In genomic region chr11:44112083-44112865, GRCh38 we compare ENCODE assay signal across 9 cellular contexts. TPM values are rescaled to one million over a fixed set of nuclear protein-coding genes. Genes with fewer than 3 reads are reported as not detected.
DNase-seq lines count a peak whose midpoint lies in the region; ATAC-seq and TF ChIP-seq lines count a peak whose summit lies in the region.
"Had no signal": no experiment of that assay in that cellular context is flagged by ENCODE, and none has a peak within 500 bp of the region (broad histone marks: within the 10 kb centered on the region; RNA-seq: fewer than 3 reads in every experiment).

No MANE protein-coding gene starts in this region.

- H3K9me3 ChIP-seq in mammary epithelial cell (replicated peaks; ENCODE audit: insufficient read depth, low read length), result no peaks in the 10 kb centered on the region
- H3K9me3 ChIP-seq in transverse colon, result no peaks in the 10 kb centered on the region
- H3K9me3 ChIP-seq: BLaER1 had no signal

- no peak for TF ChIP-seq POLR2A in transverse colon (IDR thresholded peaks at IDR 0.05)

- TF ChIP-seq CTCF in mammary epithelial cell (conservative IDR thresholded peaks at IDR 0.05 in 1 of 2, IDR thresholded peaks at IDR 0.05 in 1 of 2; ENCODE audit: extremely low read depth in 1 of 2, insufficient read depth in 1 of 2, low read depth in 1 of 2, low read length in 2 of 2) (no peak), omental fat pad (IDR thresholded peaks at IDR 0.05) (no peak), transverse colon (IDR thresholded peaks at IDR 0.05) (no peak), endothelial cell (IDR thresholded peaks at IDR 0.05; ENCODE audit: unreplicated experiment) (no peak)

- intact Hi-C loops in mammary epithelial cell (cut with micrococcal nuclease), result no loop called here
- intact Hi-C loops in transverse colon (cut with DNase I; ENCODE audit: low total_unique reads), result no loop called here

- no peak overlapping the region for H3K9ac ChIP-seq in mammary epithelial cell (ENCODE audit: insufficient read depth, low read length)
- H3K9ac ChIP-seq: BLaER1 had no signal

- H3K27ac Mint-ChIP-seq in endothelial cell (ENCODE audit: unreplicated experiment), result no peak overlapping the region

- in situ Hi-C loops in mammary epithelial cell (cut with MboI; ENCODE audit: low sequenced_read_pairs in 2 of 2) (no loop called here), transverse colon (cut with MboI; ENCODE audit: low pct_ligation_motif_present in 1 of 4, low pct_unique_long_range_greater_than_20kb in 1 of 4, low sequenced_read_pairs in 3 of 4) (loop anchor here in 1 of 4 donors (25.0 kb wide), 1 partner anchor 425 kb away; no protein-coding TSS in a partner anchor)

- CTCF ChIA-PET in mammary epithelial cell (lab: Charles Lee; ENCODE audit: low non-redundant PET), result interaction anchor here (0.6 kb wide), 1 partner anchor 163 kb away, joined by 4 read pairs; no protein-coding TSS in a partner anchor

- H3K9me3 Mint-ChIP-seq in endothelial cell (ENCODE audit: unreplicated experiment), result no peaks in the 10 kb centered on the region

- no peak for ATAC-seq in omental fat pad (ENCODE audit: low FRiP score)

- H3K27me3 Mint-ChIP-seq in endothelial cell (ENCODE audit: unreplicated experiment), result peaks cover 2% of the 10 kb centered on the region

- no peak for TF ChIP-seq EP300 in transverse colon (IDR thresholded peaks at IDR 0.05; ENCODE audit: low read depth)

- peaks cover 15% of the 10 kb centered on the region for H3K4me1 Mint-ChIP-seq in endothelial cell (ENCODE audit: unreplicated experiment)

- H3K27me3 ChIP-seq in mammary epithelial cell (ENCODE audit: insufficient read depth, low read length), result no peaks in the 10 kb centered on the region
- H3K27me3 ChIP-seq in transverse colon, result no peaks in the 10 kb centered on the region
- H3K27me3 ChIP-seq: BLaER1 had no signal

- H2AFZ ChIP-seq in mammary epithelial cell (ENCODE audit: low read depth, low read length), result no peak overlapping the region

- peak; percentile 57 for DNase-seq in NCI-H748 (lab: John Stamatoyannopoulos, UW; ENCODE audit: unreplicated experiment)
- DNase-seq in NCI-H748 treated with DMSO at 0.1 percent for 48 hours (lab: John Stamatoyannopoulos, UW), result no peak
- DNase-seq in NCI-H2029 (lab: John Stamatoyannopoulos, UW), result peak; percentile 50
- peak; percentile 57 for DNase-seq in mammary epithelial cell
- DNase-seq in omental fat pad (ENCODE audit: low spot score), result peak; percentile 42
- DNase-seq in NCI-H524 (lab: John Stamatoyannopoulos, UW), result no peak
- no peak for DNase-seq in transverse colon
- DNase-seq in endothelial cell (ENCODE audit: low spot score), result no peak

- peaks cover 41% of the 10 kb centered on the region for H3K79me2 ChIP-seq in mammary epithelial cell (ENCODE audit: insufficient read depth, low read length)

- H3K4me2 ChIP-seq in mammary epithelial cell (ENCODE audit: insufficient read depth, low read depth, low read length), result no peak overlapping the region
- H3K4me2 ChIP-seq: BLaER1 had no signal

- no TSS peak for BruUV-seq in mammary epithelial cell (replicated peaks; lab: Mats Ljungman, UMichigan)

- H3K4me3 ChIP-seq in mammary epithelial cell (replicated peaks in 1 of 3; ENCODE audit: insufficient read depth in 1 of 3, low read depth in 2 of 3, low read length in 3 of 3), result no peak overlapping the region
- H3K4me3 ChIP-seq in transverse colon, result no peak overlapping the region
- H3K4me3 ChIP-seq: BLaER1 had no signal

- H4K20me1 ChIP-seq in mammary epithelial cell (ENCODE audit: insufficient read depth, low read length), result no peaks in the 10 kb centered on the region

- H3K36me3 Mint-ChIP-seq in endothelial cell (ENCODE audit: low read depth, unreplicated experiment), result peaks cover 42% of the 10 kb centered on the region

- H3K4me3 Mint-ChIP-seq in endothelial cell (ENCODE audit: unreplicated experiment), result no peak overlapping the region

- H3K27ac ChIP-seq in mammary epithelial cell (ENCODE audit: insufficient read depth, low read depth, low read length) (no peak overlapping the region), transverse colon (no peak overlapping the region)
- H3K27ac ChIP-seq: BLaER1 had no signal

- H3K4me1 ChIP-seq in mammary epithelial cell (ENCODE audit: insufficient read depth, low read length) (peaks cover 4% of the 10 kb centered on the region), transverse colon (peaks cover 0 to 5% (median 0%) of the 10 kb centered on the region in 4 donors)
- H3K4me1 ChIP-seq: BLaER1 had no signal

- dilution Hi-C loops in mammary epithelial cell (cut with HindIII; ENCODE audit: low sequenced_read_pairs), result no loop called here

- H3K36me3 ChIP-seq in mammary epithelial cell (ENCODE audit: insufficient read depth, low read length), result peaks cover 13% of the 10 kb centered on the region
- peaks cover 0 to 28% (median 9%) of the 10 kb centered on the region in 4 donors for H3K36me3 ChIP-seq in transverse colon

- WGBS in mammary epithelial cell (ENCODE audit: low coverage, missing lambda C conversion rate), result 74% methylated on average over 7 of the region's 7 CpGs
- 72 to 87% methylated on average over 4 to 7 of the region's 7 CpGs for WGBS in transverse colon (ENCODE audit: low coverage in 1 of 2), 2 donors

RNA-seq across cellular contexts. Expression of gene EXT2, which starts 16.8 kb away (rescaled TPM):
- total RNA-seq in mammary epithelial cell (100 to 1,000 TPM; 131 to 207 TPM), omental fat pad (10 to 100 TPM; 60.5 to 91.0 (median 76.1) TPM), transverse colon (10 to 100 TPM; 32.2 to 82.9 (median 59.6) TPM), endothelial cell (ENCODE audit: unreplicated experiment) (96.8 TPM)
- 105 TPM for polyA plus RNA-seq in mammary epithelial cell
- 90.2 TPM for polyA minus RNA-seq in mammary epithelial cell

RNA-seq across cellular contexts. Expression of gene ACCS, which starts 46.2 kb away (rescaled TPM):
- total RNA-seq in mammary epithelial cell, result 10 to 100 TPM in 1 of 2 donors, 1 to 10 TPM in 1; 6.8 to 13.0 TPM
- 5.0 TPM for polyA plus RNA-seq in mammary epithelial cell
- polyA minus RNA-seq in mammary epithelial cell, result 6.8 TPM
- total RNA-seq in omental fat pad, result 10 to 100 TPM; 13.8 to 38.0 (median 19.7) TPM
- 10 to 100 TPM; 17.6 to 88.3 (median 29.5) TPM for total RNA-seq in transverse colon
- total RNA-seq in endothelial cell (ENCODE audit: unreplicated experiment), result 38.8 TPM

Comparison
In these comparisons a context has a peak if more than half of its experiments do, and no peak if none do; other contexts are left out.
1. DNase-seq: peak in NCI-H748 (single experiment), NCI-H2029 (single experiment), mammary epithelial cell (single experiment) and omental fat pad (single experiment); none in NCI-H748 treated with DMSO at 0.1 percent for 48 hours (single experiment), NCI-H524 (0 of 2), transverse colon (single experiment) and endothelial cell (single experiment).